In the genomic region with DNA sequence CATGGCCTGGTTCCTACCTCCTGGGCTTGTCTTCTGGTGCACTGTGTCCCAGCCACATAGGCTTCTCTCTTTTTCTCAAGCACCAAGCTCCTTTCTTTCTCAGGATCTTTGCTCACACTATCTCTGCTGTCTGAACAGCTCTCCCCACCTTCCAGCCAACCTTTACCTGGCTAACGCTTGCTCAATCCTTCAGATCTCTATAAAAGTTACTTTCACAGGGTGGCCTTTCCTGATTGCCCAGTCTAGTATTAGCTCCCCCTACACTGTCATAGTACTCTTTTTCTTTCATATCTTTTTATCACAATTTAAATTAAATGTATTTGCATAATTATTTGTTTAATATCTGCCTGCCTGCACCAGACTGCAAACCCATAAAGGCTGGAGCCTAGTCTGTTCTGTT, we compare ENCODE assay signal across 15 cellular contexts. TPM values are rescaled to one million over a fixed set of nuclear protein-coding genes. Genes with fewer than 3 reads are reported as not detected.
A peak's percentile ranks its signal among the peaks of the same experiment; 100 is the strongest.
DNase-seq lines count a peak whose midpoint lies in the region; ATAC-seq and TF ChIP-seq lines count a peak whose summit lies in the region.
"Had no signal": no experiment of that assay in that cellular context is flagged by ENCODE, and none has a peak within 500 bp of the region (broad histone marks: within the 10 kb centered on the region; RNA-seq: fewer than 3 reads in every experiment).

No MANE protein-coding gene starts in this region.

- H3K36me3 Mint-ChIP-seq in activated naive CD4-positive, alpha-beta T cell treated with anti-CD3 and anti-CD28 coated beads, Interleukin-2, amount 50 U/mL, for 24 hours: peaks cover 28% of the 10 kb centered on the region
- peaks cover 4% of the 10 kb centered on the region for H3K36me3 Mint-ChIP-seq in T-helper 17 cell (ENCODE audit: low read depth)
- H3K36me3 Mint-ChIP-seq in WTC11: peaks cover 23% of the 10 kb centered on the region

- no peak overlapping the region for H2AFZ ChIP-seq in hepatocyte
- H2AFZ ChIP-seq in PC-9: no peak overlapping the region
- H2AFZ ChIP-seq: parathyroid adenoma had no signal

- H3K27ac ChIP-seq in hepatocyte: no peak overlapping the region
- H3K27ac ChIP-seq in thoracic aorta: no peak overlapping the region
- H3K27ac ChIP-seq in PC-9: no peak overlapping the region
- H3K27ac ChIP-seq: parathyroid adenoma had no signal

- H3K27ac Mint-ChIP-seq in activated naive CD4-positive, alpha-beta T cell treated with anti-CD3 and anti-CD28 coated beads, Interleukin-2, amount 50 U/mL, for 24 hours: peak overlapping the region; percentile 100
- H3K27ac Mint-ChIP-seq in T-helper 17 cell (peak overlapping the region; percentile 99), WTC11 (no peak overlapping the region)
- H3K27ac Mint-ChIP-seq: mesothelial cell of epicardium had no signal

- POLR2A ChIA-PET in WTC11 (lab: Charles Lee): no interaction called here
- POLR2A ChIA-PET in PC-9 (lab: Charles Lee; ENCODE audit: unreplicated experiment): no interaction called here

- H3K27me3 Mint-ChIP-seq in activated naive CD4-positive, alpha-beta T cell treated with anti-CD3 and anti-CD28 coated beads, Interleukin-2, amount 50 U/mL, for 24 hours: no peaks in the 10 kb centered on the region
- H3K27me3 Mint-ChIP-seq in T-helper 17 cell (no peaks in the 10 kb centered on the region), WTC11 (ENCODE audit: low read depth) (no peaks in the 10 kb centered on the region; the same call in 1 of the 2 replicates)

- H3K9me3 Mint-ChIP-seq in activated naive CD4-positive, alpha-beta T cell treated with anti-CD3 and anti-CD28 coated beads, Interleukin-2, amount 50 U/mL, for 24 hours: peaks cover 28% of the 10 kb centered on the region
- peaks cover 28% of the 10 kb centered on the region for H3K9me3 Mint-ChIP-seq in WTC11

- H3K36me3 ChIP-seq in hepatocyte (replicated peaks; ENCODE audit: insufficient read depth, low read depth) (no peaks in the 10 kb centered on the region), thoracic aorta (no peaks in the 10 kb centered on the region), PC-9 (ENCODE audit: low read depth) (no peaks in the 10 kb centered on the region)

- H3K79me2 ChIP-seq in hepatocyte (peaks cover 70% of the 10 kb centered on the region), PC-9 (ENCODE audit: low read depth) (no peaks in the 10 kb centered on the region)

- H3K4me2 ChIP-seq in hepatocyte (peak overlapping the region; percentile 11), PC-9 (no peak overlapping the region)

- no peak for ATAC-seq in T-helper 17 cell
- no peak for ATAC-seq in thoracic aorta (ENCODE audit: insufficient number of reproducible peaks, low FRiP score, low read depth)
- no peak for ATAC-seq in GM19395 (IDR thresholded peaks at IDR 0.05; ENCODE audit: unreplicated experiment)
- no peak for ATAC-seq in WTC11
- ATAC-seq: PC-3 had no signal

- H3K4me3 Mint-ChIP-seq in activated naive CD4-positive, alpha-beta T cell treated with anti-CD3 and anti-CD28 coated beads, Interleukin-2, amount 50 U/mL, for 24 hours: peak overlapping the region; percentile 99
- H3K4me3 Mint-ChIP-seq in T-helper 17 cell (peak overlapping the region; percentile 98), WTC11 (no peak overlapping the region)
- H3K4me3 Mint-ChIP-seq: mesothelial cell of epicardium had no signal

- peaks cover 13% of the 10 kb centered on the region for H3K4me1 ChIP-seq in hepatocyte (ENCODE audit: insufficient read depth)
- peaks cover 11 to 19% of the 10 kb centered on the region in 2 donors for H3K4me1 ChIP-seq in thoracic aorta (ENCODE audit: control insufficient read depth in 1 of 2, low read depth in 2 of 2)
- H3K4me1 ChIP-seq in PC-9 (replicated peaks; ENCODE audit: insufficient read depth): no peaks in the 10 kb centered on the region

- no peak for TF ChIP-seq CTCF in hepatocyte (IDR thresholded peaks at IDR 0.05; ENCODE audit: poor library complexity)
- TF ChIP-seq CTCF in thoracic aorta (IDR thresholded peaks at IDR 0.05): no peak
- no peak for TF ChIP-seq CTCF in WTC11 (IDR thresholded peaks at IDR 0.05)
- no peak for TF ChIP-seq CTCF in PC-9 (conservative IDR thresholded peaks at IDR 0.05)

- CTCF ChIA-PET in WTC11 (lab: Charles Lee): interaction anchor here (2.3 kb wide), 1 partner anchor 14 kb away, joined by 8 read pairs; no protein-coding TSS in a partner anchor
- CTCF ChIA-PET in PC-9 (lab: Charles Lee): no interaction called here

- H3F3A ChIP-seq in PC-9 (ENCODE audit: insufficient read depth, low read depth): no peaks in the 10 kb centered on the region

- DNase-seq in activated naive CD4-positive, alpha-beta T cell treated with Interleukin-2 at 50 U/mL for 16 hours: no peak
- DNase-seq in T-helper 17 cell: no peak
- no peak for DNase-seq in hepatocyte (ENCODE audit: low spot score)
- DNase-seq in thoracic aorta (ENCODE audit: low spot score): no peak
- no peak for DNase-seq in WTC11 (ENCODE audit: low spot score)
- no peak for DNase-seq in PC-9
- DNase-seq: DMS53, NCI-H1436, PC-3, substantia nigra, SW 1271 had no signal

- peaks cover 81% of the 10 kb centered on the region for H3K4me1 Mint-ChIP-seq in activated naive CD4-positive, alpha-beta T cell treated with anti-CD3 and anti-CD28 coated beads, Interleukin-2, amount 50 U/mL, for 24 hours
- peaks cover 39% of the 10 kb centered on the region for H3K4me1 Mint-ChIP-seq in T-helper 17 cell
- H3K4me1 Mint-ChIP-seq in WTC11: peaks cover 16% of the 10 kb centered on the region

- H3K9me2 ChIP-seq in hepatocyte (replicated peaks; ENCODE audit: insufficient read depth) (no peaks in the 10 kb centered on the region), PC-9 (ENCODE audit: insufficient read depth) (no peaks in the 10 kb centered on the region)

- intact Hi-C loops in PC-9 (cut with micrococcal nuclease; ENCODE audit: unreplicated experiment): no loop called here

- WGBS in hepatocyte (ENCODE audit: low lambda C conversion rate, missing lambda C conversion rate): 86% methylated on average over 1 of the region's 1 CpG

- H3K27me3 ChIP-seq in hepatocyte (no peaks in the 10 kb centered on the region), thoracic aorta (replicated peaks; ENCODE audit: insufficient read depth) (no peaks in the 10 kb centered on the region), PC-9 (ENCODE audit: insufficient read depth, low read depth) (peaks cover 23% of the 10 kb centered on the region; the same call in 1 of the 2 replicates)

- H3K9me3 ChIP-seq in T-helper 17 cell (ENCODE audit: control insufficient read depth, low read length, poor library complexity, severe bottlenecking) (no peaks in the 10 kb centered on the region), hepatocyte (ENCODE audit: low read depth) (peaks cover 5% of the 10 kb centered on the region), thoracic aorta (peaks cover 8% of the 10 kb centered on the region), PC-9 (ENCODE audit: insufficient read depth, low read depth) (no peaks in the 10 kb centered on the region)

- no peak overlapping the region for H3K4me3 ChIP-seq in hepatocyte
- H3K4me3 ChIP-seq in thoracic aorta: peak overlapping the region; percentile 40
- no peak overlapping the region for H3K4me3 ChIP-seq in PC-9

- H4K20me1 ChIP-seq in hepatocyte (ENCODE audit: insufficient read depth, poor library complexity, severe bottlenecking) (no peaks in the 10 kb centered on the region), PC-9 (ENCODE audit: insufficient read depth) (peaks cover 3% of the 10 kb centered on the region; the same call in 1 of the 2 replicates)

- BruUV-seq in PC-9 (replicated peaks; lab: Mats Ljungman, UMichigan): no TSS peak

TF ChIP-seq in WTC11, 78 proteins besides CTCF, POLR2A, EP300 and RAD21 (continues in another document):
- TF ChIP-seq, protein P1, sequence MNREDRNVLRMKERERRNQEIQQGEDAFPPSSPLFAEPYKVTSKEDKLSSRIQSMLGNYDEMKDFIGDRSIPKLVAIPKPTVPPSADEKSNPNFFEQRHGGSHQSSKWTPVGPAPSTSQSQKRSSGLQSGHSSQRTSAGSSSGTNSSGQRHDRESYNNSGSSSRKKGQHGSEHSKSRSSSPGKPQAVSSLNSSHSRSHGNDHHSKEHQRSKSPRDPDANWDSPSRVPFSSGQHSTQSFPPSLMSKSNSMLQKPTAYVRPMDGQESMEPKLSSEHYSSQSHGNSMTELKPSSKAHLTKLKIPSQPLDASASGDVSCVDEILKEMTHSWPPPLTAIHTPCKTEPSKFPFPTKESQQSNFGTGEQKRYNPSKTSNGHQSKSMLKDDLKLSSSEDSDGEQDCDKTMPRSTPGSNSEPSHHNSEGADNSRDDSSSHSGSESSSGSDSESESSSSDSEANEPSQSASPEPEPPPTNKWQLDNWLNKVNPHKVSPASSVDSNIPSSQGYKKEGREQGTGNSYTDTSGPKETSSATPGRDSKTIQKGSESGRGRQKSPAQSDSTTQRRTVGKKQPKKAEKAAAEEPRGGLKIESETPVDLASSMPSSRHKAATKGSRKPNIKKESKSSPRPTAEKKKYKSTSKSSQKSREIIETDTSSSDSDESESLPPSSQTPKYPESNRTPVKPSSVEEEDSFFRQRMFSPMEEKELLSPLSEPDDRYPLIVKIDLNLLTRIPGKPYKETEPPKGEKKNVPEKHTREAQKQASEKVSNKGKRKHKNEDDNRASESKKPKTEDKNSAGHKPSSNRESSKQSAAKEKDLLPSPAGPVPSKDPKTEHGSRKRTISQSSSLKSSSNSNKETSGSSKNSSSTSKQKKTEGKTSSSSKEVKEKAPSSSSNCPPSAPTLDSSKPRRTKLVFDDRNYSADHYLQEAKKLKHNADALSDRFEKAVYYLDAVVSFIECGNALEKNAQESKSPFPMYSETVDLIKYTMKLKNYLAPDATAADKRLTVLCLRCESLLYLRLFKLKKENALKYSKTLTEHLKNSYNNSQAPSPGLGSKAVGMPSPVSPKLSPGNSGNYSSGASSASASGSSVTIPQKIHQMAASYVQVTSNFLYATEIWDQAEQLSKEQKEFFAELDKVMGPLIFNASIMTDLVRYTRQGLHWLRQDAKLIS (CRISPR knock-in tag; IDR thresholded peaks at IDR 0.05; ENCODE audit: borderline replicate concordance): no peak

RNA-seq across cellular contexts. Expression of a gene that starts 3.8 kb away (rescaled TPM):
- 10 to 100 TPM; 16.5 to 21.3 TPM for total RNA-seq in T-helper 17 cell
- total RNA-seq in hepatocyte: 5.9 and 9.4 TPM in 2 replicates
- 3.1 and 6.1 TPM in 2 replicates for polyA plus RNA-seq in hepatocyte
- total RNA-seq in thoracic aorta: 10 to 100 TPM in 1 of 2 donors, 1 to 10 TPM in 1; 2.8 to 11.4 TPM
- 8.0 to 11.0 TPM (median 9.5 TPM) in 3 replicates for total RNA-seq in WTC11 (2021)
- total RNA-seq in PC-9 (2021): not detected in 2 replicates
